Comparison of ENCODE assay signal across 22 cellular contexts in the genomic region with DNA sequence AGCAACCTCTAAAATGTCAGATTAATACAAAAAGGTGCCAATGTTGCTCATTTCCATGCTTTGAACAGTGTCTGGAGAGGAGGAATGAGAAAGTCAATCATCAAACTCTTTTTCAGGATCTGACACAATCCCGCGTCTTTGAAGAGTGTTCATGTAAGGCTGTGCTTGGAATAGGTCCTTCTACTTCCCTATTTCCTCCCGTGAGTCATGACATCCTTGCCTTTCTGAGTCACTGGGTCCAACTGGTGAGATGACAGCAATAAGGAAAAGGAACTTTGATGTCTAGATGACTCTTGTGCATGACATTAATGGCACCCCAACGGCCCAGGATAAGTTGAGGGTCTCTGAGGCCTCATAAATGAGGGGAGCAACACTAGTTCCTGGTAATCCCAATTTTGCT.
"Had no signal": no experiment of that assay in that cellular context is flagged by ENCODE, and none has a peak within 500 bp of the region (broad histone marks: within the 10 kb centered on the region; RNA-seq: fewer than 3 reads in every experiment).

No MANE protein-coding gene starts in this region.

- H3K4me3 ChIP-seq: ascending aorta, gastroesophageal sphincter, heart right ventricle, lung, neural progenitor cell, smooth muscle cell, transverse colon had no signal

- H3K9me3 ChIP-seq: ascending aorta, transverse colon had no signal

- H3K36me3 ChIP-seq: ascending aorta, brain microvascular endothelial cell, gastroesophageal sphincter, heart right ventricle, neural progenitor cell, transverse colon had no signal

- H3K4me1 Mint-ChIP-seq: naive thymus-derived CD8-positive, alpha-beta T cell; stimulated activated naive B cell treated with anti-CD40 and anti-IgM and Interleukin-4, amounts not matched to agents 10 μg/mL and 1 μg/mL and 100 μg/mL, for 72 hours had no signal

- H3K4me3 Mint-ChIP-seq: naive thymus-derived CD8-positive, alpha-beta T cell; neural progenitor cell; stimulated activated naive B cell treated with anti-CD40 and anti-IgM and Interleukin-4, amounts not matched to agents 10 μg/mL and 1 μg/mL and 100 μg/mL, for 72 hours; WTC11 had no signal

- H3K27me3 Mint-ChIP-seq: naive thymus-derived CD8-positive, alpha-beta T cell; stimulated activated naive B cell treated with anti-CD40 and anti-IgM and Interleukin-4, amounts not matched to agents 10 μg/mL and 1 μg/mL and 100 μg/mL, for 72 hours had no signal

- FAIRE-seq: kidney, urothelium cell line had no signal

- H3K27me3 ChIP-seq: ascending aorta, brain microvascular endothelial cell, gastroesophageal sphincter, neural progenitor cell, transverse colon had no signal

- H3K27ac Mint-ChIP-seq: activated naive CD4-positive, alpha-beta T cell treated with anti-CD3 and anti-CD28 coated beads, Interleukin-2, amount 50 U/mL, for 72 hours; naive thymus-derived CD8-positive, alpha-beta T cell; neural progenitor cell; stimulated activated naive B cell treated with anti-CD40 and anti-IgM and Interleukin-4, amounts not matched to agents 10 μg/mL and 1 μg/mL and 100 μg/mL, for 72 hours; WTC11 had no signal

- H3K4me1 ChIP-seq: ascending aorta, gastroesophageal sphincter, heart right ventricle, transverse colon had no signal

- H3K36me3 Mint-ChIP-seq: activated naive CD4-positive, alpha-beta T cell treated with anti-CD3 and anti-CD28 coated beads, Interleukin-2, amount 50 U/mL, for 72 hours; naive thymus-derived CD8-positive, alpha-beta T cell; stimulated activated naive B cell treated with anti-CD40 and anti-IgM and Interleukin-4, amounts not matched to agents 10 μg/mL and 1 μg/mL and 100 μg/mL, for 72 hours; WTC11 had no signal

- DNase-seq: activated T-cell treated with anti-CD3 and anti-CD28 coated beads, Interleukin-2, amount 50 U/mL, for 1 hour; brain microvascular endothelial cell; central memory CD4-positive, alpha-beta T cell; dermis blood vessel endothelial cell; effector memory CD4-positive, alpha-beta T cell; heart right ventricle; kidney; naive thymus-derived CD8-positive, alpha-beta T cell; posterior cingulate gyrus; stimulated activated CD4-positive, alpha-beta T cell treated with anti-CD3 and anti-CD28 coated beads, Interleukin-15, amount 100 ng/mL, for 24 hours; stimulated activated CD8-positive, alpha-beta memory T cell treated with anti-CD3 and anti-CD28 coated beads, Interleukin-4, amount 100 ng/mL, for 48 hours; stimulated activated naive B cell treated with anti-CD40 and anti-IgM and Interleukin-4, amounts not matched to agents 10 μg/mL and 1 μg/mL and 100 μg/mL, for 72 hours; T-helper 9 cell; transverse colon had no signal

- H3K27ac ChIP-seq: ascending aorta, brain microvascular endothelial cell, gastroesophageal sphincter, heart right ventricle, neural progenitor cell, transverse colon had no signal
